ENCODE assay signal across 1 cellular context in genomic region chr1:64525116-64525686, GRCh38.
TF ChIP-seq lines count a peak whose summit lies in the region.

No MANE protein-coding gene starts in this region.

TF ChIP-seq in HepG2, 621 proteins besides CTCF, POLR2A, EP300 and RAD21 (continued from another document):
- no peak for TF ChIP-seq ZNF281 (CRISPR knock-in tag; IDR thresholded peaks at IDR 0.05; ENCODE audit: borderline replicate concordance)
- TF ChIP-seq ZNF180 (CRISPR knock-in tag; IDR thresholded peaks at IDR 0.05; ENCODE audit: borderline replicate concordance, low read depth) = no peak
- TF ChIP-seq ZNF317 (CRISPR knock-in tag; IDR thresholded peaks at IDR 0.05) = no peak
- TF ChIP-seq ZNF44 (CRISPR knock-in tag; IDR thresholded peaks at IDR 0.05) = no peak
- TF ChIP-seq ZBTB39 (CRISPR knock-in tag; IDR thresholded peaks at IDR 0.05) = no peak
- no peak for TF ChIP-seq MEIS1 (CRISPR knock-in tag; IDR thresholded peaks at IDR 0.05; ENCODE audit: borderline replicate concordance)
- TF ChIP-seq CCDC6 (CRISPR knock-in tag; IDR thresholded peaks at IDR 0.05) = no peak
- TF ChIP-seq ZXDC (CRISPR knock-in tag; IDR thresholded peaks at IDR 0.05) = no peak
- no peak for TF ChIP-seq ZNF703 (CRISPR knock-in tag; IDR thresholded peaks at IDR 0.05; ENCODE audit: borderline replicate concordance)
- no peak for TF ChIP-seq ZNF441 (CRISPR knock-in tag; IDR thresholded peaks at IDR 0.05; ENCODE audit: borderline replicate concordance)
- no peak for TF ChIP-seq CBX5 (CRISPR knock-in tag; IDR thresholded peaks at IDR 0.05; ENCODE audit: borderline replicate concordance)
- no peak for TF ChIP-seq U2AF1 (optimal IDR thresholded peaks at IDR 0.05; ENCODE audit: low read depth, low read length)
TF ChIP-seq in HepG2: peak in this region for 0.
